Comparison of ENCODE assay signal across 27 cellular contexts in the genomic region with DNA sequence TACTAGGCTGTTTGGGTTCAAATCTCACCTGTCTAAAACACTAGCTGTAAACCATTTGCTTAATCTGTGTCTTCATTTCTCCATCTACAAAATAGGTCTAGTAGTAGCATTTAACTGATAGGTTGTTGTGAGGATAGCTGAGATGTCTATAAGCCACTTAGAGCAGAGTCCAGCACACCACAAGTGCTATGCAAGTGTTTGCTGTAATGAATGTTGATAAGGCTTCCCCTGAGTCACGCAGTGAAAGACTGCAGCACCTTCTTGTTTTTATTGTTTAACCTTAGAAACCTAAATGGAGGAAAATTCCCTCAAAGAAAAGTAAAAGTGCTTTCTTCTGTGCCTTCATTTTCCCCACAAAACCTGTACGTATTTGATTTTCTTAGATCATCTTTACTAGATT. TPM values are rescaled to one million over a fixed set of nuclear protein-coding genes. Genes with fewer than 3 reads are reported as not detected.
DNase-seq lines count a peak whose midpoint lies in the region; ATAC-seq, FAIRE-seq and TF ChIP-seq lines count a peak whose summit lies in the region.
"Had no signal": no experiment of that assay in that cellular context is flagged by ENCODE, and none has a peak within 500 bp of the region (broad histone marks: within the 10 kb centered on the region; RNA-seq: fewer than 3 reads in every experiment).

No MANE protein-coding gene starts in this region.

- H3K9me3 ChIP-seq in astrocyte (ENCODE audit: insufficient read depth, low read depth, low read length), result no peaks in the 10 kb centered on the region
- no peaks in the 10 kb centered on the region for H3K9me3 ChIP-seq in CD8-positive, alpha-beta memory T cell (ENCODE audit: low read length)
- H3K9me3 ChIP-seq: BE2C, Peyer's patch, SJCRH30 had no signal

- POLR2A ChIA-PET in CD8-positive, alpha-beta memory T cell (lab: Charles Lee), result interaction anchor here (0.6 kb wide), 1 partner anchor 246 kb away, joined by 3 read pairs; no protein-coding TSS in a partner anchor

- peaks cover 8% of the 10 kb centered on the region for H3K36me3 ChIP-seq in astrocyte (ENCODE audit: insufficient read depth, low read length)
- peaks cover 7% of the 10 kb centered on the region for H3K36me3 ChIP-seq in CD8-positive, alpha-beta memory T cell (ENCODE audit: insufficient read depth, low read length)

- H3K9ac ChIP-seq in astrocyte (ENCODE audit: low read length), result no peak overlapping the region

- no peaks in the 10 kb centered on the region for H3K79me2 ChIP-seq in astrocyte (ENCODE audit: insufficient read depth, low read length)

- H3K4me3 Mint-ChIP-seq in astrocyte (ENCODE audit: unreplicated experiment), result no peak overlapping the region
- no peak overlapping the region for H3K4me3 Mint-ChIP-seq in stimulated activated effector memory CD8-positive, alpha-beta T cell treated with anti-CD3 and anti-CD28 coated beads, Interleukin-12 subunit alpha, Interleukin-12 subunit beta, amount 100 ng/mL, for 72 hours
- H3K4me3 Mint-ChIP-seq in CD8-positive, alpha-beta memory T cell, result no peak overlapping the region

- no peak for TF ChIP-seq CTCF in astrocyte (IDR thresholded peaks at IDR 0.05; ENCODE audit: insufficient read depth, low read depth, low read length)

- H3K4me2 ChIP-seq in astrocyte (ENCODE audit: low read length), result no peak overlapping the region

- no peaks in the 10 kb centered on the region for H3K27me3 Mint-ChIP-seq in astrocyte (ENCODE audit: low read depth, unreplicated experiment)
- no peaks in the 10 kb centered on the region for H3K27me3 Mint-ChIP-seq in CD8-positive, alpha-beta memory T cell

- H3K27ac ChIP-seq in astrocyte (ENCODE audit: low read depth, low read length), result no peak overlapping the region
- H3K27ac ChIP-seq in CD8-positive, alpha-beta memory T cell (ENCODE audit: low read depth, low read length), result no peak overlapping the region
- H3K27ac ChIP-seq: SJCRH30 had no signal

- DNase-seq in NCI-H226 (peak; percentile 53), astrocyte (ENCODE audit: low read depth) (peak; percentile 54), iris pigment epithelial cell (ENCODE audit: low read depth) (peak; percentile 70), NCI-H2107 (lab: John Stamatoyannopoulos, UW) (no peak), SIG-M5 treated with dmso at 0.1 percent for 504 hours (lab: John Stamatoyannopoulos, UW; ENCODE audit: unreplicated experiment) (no peak)
- DNase-seq in stimulated activated effector memory CD8-positive, alpha-beta T cell treated with anti-CD3 and anti-CD28 coated beads, Interleukin-12 subunit alpha, Interleukin-12 subunit beta, amount 100 ng/mL, for 72 hours (ENCODE audit: low spot score in 2 of 2), result no peak
- DNase-seq in CD8-positive, alpha-beta memory T cell, result no peak
- DNase-seq: BE2C; COR-L47; DMS 273 treated with DMSO at 0.1 percent for 48 hours; DMS79 treated with DMSO at 0.1 percent for 48 hours; GOT3; HCEC 1CT; KG1; NCI-H1092 treated with DMSO at 0.1 percent for 48 hours; NCI-H1436 treated with DMSO at 0.1 percent for 48 hours; NCI-H1930; NCI-H345; NCI-H524; NCI-H774; NK-92 treated with Interleukin-12 subunit alpha and Interleukin-12 subunit beta, amount 100 ng/mL, for 24 hours; SJCRH30 had no signal

- peaks cover 6% of the 10 kb centered on the region for H3K4me1 ChIP-seq in astrocyte (ENCODE audit: insufficient read depth, low read length)
- H3K4me1 ChIP-seq in CD8-positive, alpha-beta memory T cell (ENCODE audit: insufficient read depth, low read length), result no peaks in the 10 kb centered on the region
- H3K4me1 ChIP-seq: BE2C, SJCRH30 had no signal

- no peaks in the 10 kb centered on the region for H3K27me3 ChIP-seq in astrocyte (ENCODE audit: insufficient read depth, low read length)
- H3K27me3 ChIP-seq in CD8-positive, alpha-beta memory T cell (ENCODE audit: insufficient read depth, low read length, poor library complexity, severe bottlenecking), result no peaks in the 10 kb centered on the region
- H3K27me3 ChIP-seq: BE2C, Peyer's patch, SJCRH30 had no signal

- H3K36me3 Mint-ChIP-seq in astrocyte (ENCODE audit: low read depth, unreplicated experiment), result peaks cover 2% of the 10 kb centered on the region
- H3K36me3 Mint-ChIP-seq in stimulated activated effector memory CD8-positive, alpha-beta T cell treated with anti-CD3 and anti-CD28 coated beads, Interleukin-12 subunit alpha, Interleukin-12 subunit beta, amount 100 ng/mL, for 72 hours, result peaks cover 14% of the 10 kb centered on the region
- peaks cover 0 to 19% (median 1%) of the 10 kb centered on the region in 3 donors for H3K36me3 Mint-ChIP-seq in CD8-positive, alpha-beta memory T cell

- H2AFZ ChIP-seq in astrocyte (ENCODE audit: low read depth, low read length), result no peak overlapping the region

- CTCF ChIA-PET in CD8-positive, alpha-beta memory T cell (lab: Charles Lee), result interaction anchor here (0.7 to 0.9 kb wide), 2 partner anchors 9 to 13 kb away, joined by 3 to 4 read pairs; no protein-coding TSS in a partner anchor

- H3K9me3 Mint-ChIP-seq in astrocyte (ENCODE audit: unreplicated experiment), result no peaks in the 10 kb centered on the region
- no peaks in the 10 kb centered on the region for H3K9me3 Mint-ChIP-seq in stimulated activated effector memory CD8-positive, alpha-beta T cell treated with anti-CD3 and anti-CD28 coated beads, Interleukin-12 subunit alpha, Interleukin-12 subunit beta, amount 100 ng/mL, for 72 hours
- no peaks in the 10 kb centered on the region for H3K9me3 Mint-ChIP-seq in CD8-positive, alpha-beta memory T cell

- H3K27ac Mint-ChIP-seq in astrocyte (ENCODE audit: unreplicated experiment), result no peak overlapping the region
- peak overlapping the region; percentile 37 for H3K27ac Mint-ChIP-seq in stimulated activated effector memory CD8-positive, alpha-beta T cell treated with anti-CD3 and anti-CD28 coated beads, Interleukin-12 subunit alpha, Interleukin-12 subunit beta, amount 100 ng/mL, for 72 hours
- peak overlapping the region in 3 of 8 donors; percentile 4 to 24 (median 17) for H3K27ac Mint-ChIP-seq in CD8-positive, alpha-beta memory T cell

- no peak for FAIRE-seq in astrocyte (lab: Jason Lieb, UNC)
- FAIRE-seq: GM12892, GM18507 had no signal

- peaks cover 19% of the 10 kb centered on the region for H3K4me1 Mint-ChIP-seq in astrocyte (ENCODE audit: low read depth, unreplicated experiment)
- peaks cover 5% of the 10 kb centered on the region for H3K4me1 Mint-ChIP-seq in stimulated activated effector memory CD8-positive, alpha-beta T cell treated with anti-CD3 and anti-CD28 coated beads, Interleukin-12 subunit alpha, Interleukin-12 subunit beta, amount 100 ng/mL, for 72 hours
- H3K4me1 Mint-ChIP-seq in CD8-positive, alpha-beta memory T cell, result peaks cover 0 to 9% (median 0%) of the 10 kb centered on the region in 3 donors

- no peak overlapping the region for H3K4me3 ChIP-seq in astrocyte (ENCODE audit: insufficient read depth, low read depth, low read length)
- no peak overlapping the region for H3K4me3 ChIP-seq in CD8-positive, alpha-beta memory T cell (ENCODE audit: low read length)
- H3K4me3 ChIP-seq: Peyer's patch, SJCRH30 had no signal

- ATAC-seq in stimulated activated effector memory CD8-positive, alpha-beta T cell treated with anti-CD3 and anti-CD28 coated beads, Interleukin-12 subunit alpha, Interleukin-12 subunit beta, amount 100 ng/mL, for 72 hours, result no peak

- H4K20me1 ChIP-seq in astrocyte (ENCODE audit: insufficient read depth, low read length), result no peaks in the 10 kb centered on the region

RNA-seq across cellular contexts. Expression of a gene that starts 23.1 kb away (rescaled TPM):
- total RNA-seq in astrocyte, result 852 and 929 TPM in 2 replicates
- total RNA-seq in CD8-positive, alpha-beta memory T cell, result 1,000 to 10,000 TPM; 1,546 to 1,631 TPM
- polyA plus RNA-seq in CD8-positive, alpha-beta memory T cell, result 389 TPM

RNA-seq across cellular contexts. Expression of a gene that starts 40.8 kb away (rescaled TPM):
- not detected in 2 replicates for total RNA-seq in astrocyte
- not detected for total RNA-seq in CD8-positive, alpha-beta memory T cell
- polyA plus RNA-seq in CD8-positive, alpha-beta memory T cell, result not detected
- total RNA-seq: A673, HT1080, Peyer's patch, SJCRH30 had no signal

RNA-seq across cellular contexts. Expression of a gene that starts 48.9 kb away (rescaled TPM):
- total RNA-seq in astrocyte, result 41.5 and 47.8 TPM in 2 replicates
- 10 to 100 TPM; 60.3 to 62.0 TPM for total RNA-seq in CD8-positive, alpha-beta memory T cell
- 37.4 TPM for polyA plus RNA-seq in CD8-positive, alpha-beta memory T cell

RNA-seq across cellular contexts. Expression of a gene that starts 49.3 kb away (rescaled TPM):
- total RNA-seq in astrocyte, result 22.6 and 28.0 TPM in 2 replicates
- 10 to 100 TPM; 18.5 to 19.4 TPM for total RNA-seq in CD8-positive, alpha-beta memory T cell
- 13.8 TPM for polyA plus RNA-seq in CD8-positive, alpha-beta memory T cell

Comparison
In these comparisons a context has a peak if more than half of its experiments do, and no peak if none do; other contexts are left out.
1. DNase-seq: peak in NCI-H226 (single experiment), astrocyte (single experiment) and iris pigment epithelial cell (single experiment); none in stimulated activated effector memory CD8-positive, alpha-beta T cell treated with anti-CD3 and anti-CD28 coated beads, Interleukin-12 subunit alpha, Interleukin-12 subunit beta, amount 100 ng/mL, for 72 hours (0 of 2), CD8-positive, alpha-beta memory T cell (0 of 5), NCI-H2107 (single experiment) and SIG-M5 treated with dmso at 0.1 percent for 504 hours (single experiment).